ENCODE assay signal across 8 cellular contexts in the genomic region with DNA sequence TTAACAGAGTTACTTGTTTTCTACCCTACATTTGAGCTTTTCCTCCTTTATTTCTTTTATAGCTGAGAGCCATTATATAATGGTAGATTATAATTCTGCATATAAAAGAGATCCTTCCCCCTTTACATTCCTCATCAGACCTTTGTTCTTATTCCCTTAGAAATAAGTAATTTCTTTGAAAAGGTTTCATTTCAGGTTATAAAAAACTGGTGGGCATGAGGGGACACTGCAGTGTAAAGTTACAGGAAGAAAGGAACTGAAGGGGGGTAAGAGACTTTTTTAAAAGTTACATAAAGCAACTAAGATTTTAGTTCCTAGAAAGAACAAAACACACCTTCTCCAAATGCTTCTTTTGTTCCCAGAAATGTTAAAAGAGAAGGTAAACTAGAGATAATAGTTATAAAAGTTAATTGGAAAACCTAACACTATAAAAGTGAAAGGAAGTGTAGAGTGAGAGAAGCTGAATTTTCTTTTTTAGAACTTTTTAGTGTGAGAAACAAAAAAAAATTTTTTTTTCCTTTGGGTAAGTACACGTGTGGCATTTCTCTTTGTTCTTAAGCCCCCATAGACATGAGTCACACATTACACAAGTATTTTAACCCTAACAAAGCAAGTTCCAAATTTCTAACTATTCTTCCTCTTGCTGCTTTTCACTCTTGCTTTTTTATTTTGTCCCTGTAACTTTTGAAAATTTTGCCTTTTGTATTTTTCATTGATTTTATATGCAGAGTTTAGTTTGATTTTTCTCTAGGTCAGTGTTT.
DNase-seq lines count a peak whose midpoint lies in the region; ATAC-seq and TF ChIP-seq lines count a peak whose summit lies in the region.

No MANE protein-coding gene starts in this region.

- H3K4me1 Mint-ChIP-seq in effector memory CD8-positive, alpha-beta T cell (ENCODE audit: low read depth in 2 of 2): peaks cover 13 to 17% of the 10 kb centered on the region in 2 donors
- H3K4me1 Mint-ChIP-seq in natural killer cell treated with Interleukin-12 subunit alpha and Interleukin-12 subunit beta and Interleukin-15 and Interleukin-18, amount 100 ng/mL, for 72 hours (ENCODE audit: low read depth in 2 of 2): peaks cover 16 to 17% of the 10 kb centered on the region in 2 donors

- H3K27me3 Mint-ChIP-seq in effector memory CD8-positive, alpha-beta T cell: no peaks in the 10 kb centered on the region
- no peaks in the 10 kb centered on the region for H3K27me3 Mint-ChIP-seq in natural killer cell treated with Interleukin-12 subunit alpha and Interleukin-12 subunit beta and Interleukin-15 and Interleukin-18, amount 100 ng/mL, for 72 hours

- H3K4me3 ChIP-seq in lower leg skin (ENCODE audit: low read depth, poor library complexity, severe bottlenecking): no peak overlapping the region
- H3K4me3 ChIP-seq in ascending aorta: peak overlapping the region in 1 of 2 donors; percentile 3

- H3K27ac ChIP-seq in ascending aorta: no peak overlapping the region

- H3K9me3 ChIP-seq in ascending aorta: no peaks in the 10 kb centered on the region

- no peak for TF ChIP-seq CTCF in lower leg skin (IDR thresholded peaks at IDR 0.05)
- no peak for TF ChIP-seq CTCF in ascending aorta (IDR thresholded peaks at IDR 0.05)

- H3K4me1 ChIP-seq in ascending aorta: peaks cover 0 to 13% of the 10 kb centered on the region in 2 donors

- peak overlapping the region; percentile 2 to 36 for H3K27ac Mint-ChIP-seq in effector memory CD8-positive, alpha-beta T cell
- H3K27ac Mint-ChIP-seq in natural killer cell treated with Interleukin-12 subunit alpha and Interleukin-12 subunit beta and Interleukin-15 and Interleukin-18, amount 100 ng/mL, for 72 hours: peak overlapping the region; percentile 3 to 75

- H3K36me3 Mint-ChIP-seq in effector memory CD8-positive, alpha-beta T cell (ENCODE audit: insufficient read depth): peaks cover 30% of the 10 kb centered on the region
- peaks cover 11% of the 10 kb centered on the region for H3K36me3 Mint-ChIP-seq in natural killer cell treated with Interleukin-12 subunit alpha and Interleukin-12 subunit beta and Interleukin-15 and Interleukin-18, amount 100 ng/mL, for 72 hours

- H3K36me3 ChIP-seq in ascending aorta: peaks cover 13 to 31% of the 10 kb centered on the region in 2 donors

- no peaks in the 10 kb centered on the region for H3K9me3 Mint-ChIP-seq in effector memory CD8-positive, alpha-beta T cell
- H3K9me3 Mint-ChIP-seq in natural killer cell treated with Interleukin-12 subunit alpha and Interleukin-12 subunit beta and Interleukin-15 and Interleukin-18, amount 100 ng/mL, for 72 hours: no peaks in the 10 kb centered on the region

- 8 to 18% methylated on average over 1 of the region's 1 CpG for whole genome bisulfite sequencing in lower leg skin, 2 donors

- H3K27me3 ChIP-seq in ascending aorta: no peaks in the 10 kb centered on the region

- peak; percentile 32 for ATAC-seq in effector memory CD8-positive, alpha-beta T cell (replicated peaks)
- ATAC-seq in natural killer cell treated with Interleukin-12 subunit alpha and Interleukin-12 subunit beta and Interleukin-15 and Interleukin-18, amount 100 ng/mL, for 72 hours: no peak
- ATAC-seq in GM18519 (IDR thresholded peaks at IDR 0.05; ENCODE audit: low FRiP score, unreplicated experiment): no peak

- DNase-seq in Daoy (ENCODE audit: low read depth): peak; percentile 36
- peak; percentile 52 for DNase-seq in NOMO-1 treated with DMSO at 0.1 percent for 48 hours (lab: John Stamatoyannopoulos, UW; ENCODE audit: unreplicated experiment)
- DNase-seq in effector memory CD8-positive, alpha-beta T cell: no peak
- DNase-seq in natural killer cell treated with Interleukin-12 subunit alpha and Interleukin-12 subunit beta and Interleukin-15 and Interleukin-18, amount 100 ng/mL, for 72 hours (ENCODE audit: low spot score): no peak
- DNase-seq in lower leg skin (ENCODE audit: low spot score in 2 of 2): no peak
- no peak for DNase-seq in epidermal melanocyte (ENCODE audit: insufficient read length, low spot score)
- no peak for DNase-seq in ascending aorta (ENCODE audit: low spot score in 2 of 2)

- intact Hi-C loops in lower leg skin (cut with DNase I; ENCODE audit: low total_unique reads) (no loop called here), ascending aorta (cut with DNase I) (loop anchor here (5.0 kb wide), 1 partner anchor 136 kb away; a partner anchor contains a TSS)

- TF ChIP-seq POLR2A in lower leg skin (IDR thresholded peaks at IDR 0.05): no peak

- peak overlapping the region; percentile 44 to 46 for H3K4me3 Mint-ChIP-seq in effector memory CD8-positive, alpha-beta T cell
- H3K4me3 Mint-ChIP-seq in natural killer cell treated with Interleukin-12 subunit alpha and Interleukin-12 subunit beta and Interleukin-15 and Interleukin-18, amount 100 ng/mL, for 72 hours: peak overlapping the region; percentile 53

Comparison
In these comparisons a context has a peak if more than half of its experiments do, and no peak if none do; other contexts are left out.
1. DNase-seq: peak in Daoy (single experiment) and NOMO-1 treated with DMSO at 0.1 percent for 48 hours (single experiment); none in effector memory CD8-positive, alpha-beta T cell (0 of 3), natural killer cell treated with Interleukin-12 subunit alpha and Interleukin-12 subunit beta and Interleukin-15 and Interleukin-18, amount 100 ng/mL, for 72 hours (single experiment), lower leg skin (0 of 2), epidermal melanocyte (single experiment) and ascending aorta (0 of 2).